In the genomic region with DNA sequence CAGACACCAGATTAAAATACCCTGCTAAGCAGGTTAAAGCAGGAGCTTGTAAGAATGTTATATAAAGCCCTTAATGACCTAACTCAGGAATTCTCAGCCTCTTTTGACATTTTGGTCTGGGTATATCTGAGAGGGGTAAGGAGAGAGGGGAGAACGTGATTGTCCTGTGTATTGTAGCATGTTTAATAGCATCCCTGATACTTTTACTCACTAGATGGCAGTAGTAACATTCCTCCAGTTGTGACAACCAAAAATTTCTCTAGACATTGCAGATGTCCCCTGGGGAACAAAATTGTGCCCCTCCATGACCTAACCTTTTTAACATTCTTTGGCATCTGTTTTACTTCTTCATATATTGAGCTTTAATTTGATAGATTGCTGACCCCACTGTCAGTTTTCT, we compare ENCODE assay signal across 9 cellular contexts. TPM values are rescaled to one million over a fixed set of nuclear protein-coding genes. Genes with fewer than 3 reads are reported as not detected.
DNase-seq lines count a peak whose midpoint lies in the region; FAIRE-seq and TF ChIP-seq lines count a peak whose summit lies in the region.
"Had no signal": no experiment of that assay in that cellular context is flagged by ENCODE, and none has a peak within 500 bp of the region (broad histone marks: within the 10 kb centered on the region; RNA-seq: fewer than 3 reads in every experiment).

No MANE protein-coding gene starts in this region.

- FAIRE-seq in GM18507 (lab: Jason Lieb, UNC): peak; percentile 53

- H3K4me2 ChIP-seq in OCI-LY3 (ENCODE audit: low read length): no peak overlapping the region

- H3K9ac ChIP-seq in OCI-LY3 (ENCODE audit: low read length): no peak overlapping the region

- peaks cover 19% of the 10 kb centered on the region for H3K79me2 ChIP-seq in ACC112 (ENCODE audit: control insufficient read depth, insufficient read depth, low read length, unreplicated experiment)
- peaks cover 11% of the 10 kb centered on the region for H3K79me2 ChIP-seq in OCI-LY3 (ENCODE audit: low read length)

- peaks cover 10% of the 10 kb centered on the region; the same call in 1 of the 2 replicates for H4K20me1 ChIP-seq in OCI-LY3 (ENCODE audit: insufficient read depth, low read length)

- H3K4me3 ChIP-seq in ACC112 (ENCODE audit: low read depth, low read length) (no peak overlapping the region), OCI-LY3 (ENCODE audit: low read length) (no peak overlapping the region), fibroblast of the aortic adventitia (ENCODE audit: low read depth, low read length) (no peak overlapping the region)

- DNase-seq in GM18507 (ENCODE audit: extremely low spot score, insufficient read length, low read depth) (no peak), fibroblast of the aortic adventitia (ENCODE audit: low read depth) (peak; percentile 35), globus pallidus (ENCODE audit: low spot score) (no peak), SHP77 (lab: John Stamatoyannopoulos, UW) (no peak), NCI-H345 (lab: John Stamatoyannopoulos, UW) (no peak), HCEC 1CT (no peak)
- DNase-seq: NCI-H1092 had no signal

- H3K9me3 ChIP-seq in OCI-LY3 (ENCODE audit: insufficient read depth, low read length): no peaks in the 10 kb centered on the region

- H3K27ac ChIP-seq in ACC112 (ENCODE audit: low read depth, low read length) (0 out of 2 replicates have a peak overlapping the region, but pooled peaks have one; percentile 6), OCI-LY3 (ENCODE audit: low read length) (no peak overlapping the region)

- peak; percentile 71 for TF ChIP-seq CTCF in OCI-LY3 (IDR thresholded peaks at IDR 0.05; ENCODE audit: low read depth, low read length)
- peak; percentile 58 for TF ChIP-seq CTCF in fibroblast of the aortic adventitia (IDR thresholded peaks at IDR 0.05; ENCODE audit: insufficient read depth, low read length)

- no peak overlapping the region for H2AFZ ChIP-seq in ACC112 (ENCODE audit: low read length, unreplicated experiment)
- no peak overlapping the region for H2AFZ ChIP-seq in OCI-LY3 (ENCODE audit: low read depth, low read length)

- H3K4me1 ChIP-seq in ACC112 (ENCODE audit: control insufficient read depth, insufficient read depth, low read length, unreplicated experiment): peaks cover 9% of the 10 kb centered on the region
- no peaks in the 10 kb centered on the region for H3K4me1 ChIP-seq in OCI-LY3 (ENCODE audit: low read length)

- H3K36me3 ChIP-seq in ACC112 (ENCODE audit: insufficient read depth, low read length) (peaks cover 66% of the 10 kb centered on the region), OCI-LY3 (replicated peaks; ENCODE audit: low read depth, low read length) (peaks cover 81% of the 10 kb centered on the region)

- H3K27me3 ChIP-seq in ACC112 (ENCODE audit: insufficient read depth, low read length): no peaks in the 10 kb centered on the region
- no peaks in the 10 kb centered on the region for H3K27me3 ChIP-seq in OCI-LY3 (ENCODE audit: low read depth, low read length)

RNA-seq across cellular contexts. Expression of a gene that starts 17.9 kb away (rescaled TPM):
- 47.4 and 53.6 TPM in 2 replicates for total RNA-seq in fibroblast of the aortic adventitia (ENCODE audit: low replicate concordance)
